Comparison of ENCODE assay signal across 16 cellular contexts in genomic region chr21:45382698-45383000, GRCh38.
"Had no signal": no experiment of that assay in that cellular context is flagged by ENCODE, and none has a peak within 500 bp of the region (broad histone marks: within the 10 kb centered on the region; RNA-seq: fewer than 3 reads in every experiment).

No MANE protein-coding gene starts in this region.

- H3K4me1 ChIP-seq: pancreas had no signal

- ATAC-seq: activated T-cell treated with anti-CD3 and anti-CD28 coated beads, Interleukin-2, amount 50 U/mL, for 72 hours; pancreas had no signal

- H3K36me3 ChIP-seq: pancreas, tibial nerve, uterus had no signal

- H3K9me3 Mint-ChIP-seq: activated CD4-positive, alpha-beta T cell treated with anti-CD3 and anti-CD28 coated beads, Interleukin-2, amount 10 ng/mL, durations not matched to agents 24 days and 14 days; activated T-cell treated with anti-CD3 and anti-CD28 coated beads, Interleukin-2, amount 50 U/mL, for 72 hours had no signal

- H3K4me1 Mint-ChIP-seq: activated CD4-positive, alpha-beta T cell treated with anti-CD3 and anti-CD28 coated beads, Interleukin-2, amount 10 ng/mL, durations not matched to agents 24 days and 14 days had no signal

- DNase-seq: activated CD4-positive, alpha-beta T cell treated with anti-CD3 and anti-CD28 coated beads, Interleukin-2, amount 10 ng/mL, durations not matched to agents 24 days and 14 days; activated CD4-positive, CD25-positive, alpha-beta regulatory T cell; activated CD8-positive, alpha-beta memory T cell treated with anti-CD3 and anti-CD28 coated beads, Interleukin-2, amount 50 U/mL, for 48 hours; activated T-cell treated with anti-CD3 and anti-CD28 coated beads, Interleukin-2, amount 50 U/mL, for 72 hours; anterior cingulate cortex; cerebellar nuclear complex; foreskin melanocyte; head of caudate nucleus; mesenchymal stem cell; stimulated activated CD4-positive, alpha-beta T cell treated with anti-CD3 and anti-CD28 coated beads, Interleukin-4, amount 100 ng/mL, for 24 hours; stimulated activated naive CD4-positive, alpha-beta T cell; substantia nigra had no signal

- H3K27me3 ChIP-seq: pancreas, tibial nerve, uterus had no signal

- H3K4me3 ChIP-seq: pancreas, tibial nerve, uterus had no signal

- H3K4me3 Mint-ChIP-seq: activated CD4-positive, alpha-beta T cell treated with anti-CD3 and anti-CD28 coated beads, Interleukin-2, amount 10 ng/mL, durations not matched to agents 24 days and 14 days; activated T-cell treated with anti-CD3 and anti-CD28 coated beads, Interleukin-2, amount 50 U/mL, for 72 hours had no signal

- H3K9me3 ChIP-seq: pancreas, tibial nerve, uterus had no signal

- H3K27ac ChIP-seq: epithelial cell of prostate, pancreas, tibial nerve, uterus had no signal

- H3K27ac Mint-ChIP-seq: activated CD4-positive, alpha-beta T cell treated with anti-CD3 and anti-CD28 coated beads, Interleukin-2, amount 10 ng/mL, durations not matched to agents 24 days and 14 days; activated T-cell treated with anti-CD3 and anti-CD28 coated beads, Interleukin-2, amount 50 U/mL, for 72 hours had no signal
